In genomic region chr4:153643406-153644016, GRCh38 we compare ENCODE assay signal across 9 cellular contexts. TPM values are rescaled to one million over a fixed set of nuclear protein-coding genes. Genes with fewer than 3 reads are reported as not detected.
DNase-seq lines count a peak whose midpoint lies in the region; ATAC-seq and TF ChIP-seq lines count a peak whose summit lies in the region.
"Had no signal": no experiment of that assay in that cellular context is flagged by ENCODE, and none has a peak within 500 bp of the region (broad histone marks: within the 10 kb centered on the region; RNA-seq: fewer than 3 reads in every experiment).

No MANE protein-coding gene starts in this region.

- intact Hi-C loops in stomach (cut with DNase I; ENCODE audit: low total_unique reads): no loop called here

- H3K4me3 Mint-ChIP-seq in T-helper 2 cell treated with Interferon-gamma antibody and Interleukin-4, amounts not matched to agents 5 μg/mL and 100 μg/mL, for 36 hours: no peak overlapping the region
- H3K4me3 Mint-ChIP-seq in glutamatergic neuron (ENCODE audit: unreplicated experiment): no peak overlapping the region

- H3K36me3 Mint-ChIP-seq in T-helper 2 cell treated with Interferon-gamma antibody and Interleukin-4, amounts not matched to agents 5 μg/mL and 100 μg/mL, for 36 hours (ENCODE audit: low read depth): peaks cover under 1% of the 10 kb centered on the region
- peaks cover 2% of the 10 kb centered on the region for H3K36me3 Mint-ChIP-seq in glutamatergic neuron (ENCODE audit: unreplicated experiment)

- peaks cover 16% of the 10 kb centered on the region for H3K4me1 Mint-ChIP-seq in T-helper 2 cell treated with Interferon-gamma antibody and Interleukin-4, amounts not matched to agents 5 μg/mL and 100 μg/mL, for 36 hours (ENCODE audit: low read depth)
- H3K4me1 Mint-ChIP-seq in glutamatergic neuron (ENCODE audit: low read depth, unreplicated experiment): no peaks in the 10 kb centered on the region

- H3K27me3 ChIP-seq in BLaER1 (no peaks in the 10 kb centered on the region), stomach (no peaks in the 10 kb centered on the region)

- ATAC-seq in GM18520 (IDR thresholded peaks at IDR 0.05; ENCODE audit: unreplicated experiment): peak; percentile 83
- ATAC-seq in HG02943 (IDR thresholded peaks at IDR 0.05; ENCODE audit: low read depth, unreplicated experiment): peak; percentile 83

- H3K9ac ChIP-seq in BLaER1: no peak overlapping the region

- H3K4me3 ChIP-seq in BLaER1 (no peak overlapping the region), stomach (no peak overlapping the region)
- H3K4me3 ChIP-seq: SK-N-MC had no signal

- no peaks in the 10 kb centered on the region for H3K27me3 Mint-ChIP-seq in T-helper 2 cell treated with Interferon-gamma antibody and Interleukin-4, amounts not matched to agents 5 μg/mL and 100 μg/mL, for 36 hours (ENCODE audit: low read depth)
- no peaks in the 10 kb centered on the region for H3K27me3 Mint-ChIP-seq in glutamatergic neuron (ENCODE audit: unreplicated experiment)

- DNase-seq in NCI-H1417 treated with DMSO at 0.1 percent for 48 hours (lab: John Stamatoyannopoulos, UW): peak; percentile 29
- no peak for DNase-seq in T-helper 2 cell treated with Interferon-gamma antibody and Interleukin-4, amounts not matched to agents 5 μg/mL and 100 μg/mL, for 36 hours (ENCODE audit: low spot score)
- DNase-seq in glutamatergic neuron: no peak
- no peak for DNase-seq in stomach
- DNase-seq in activated CD8-positive, alpha-beta memory T cell treated with anti-CD3 and anti-CD28 coated beads for 24 hours: no peak

- H3K4me1 ChIP-seq in BLaER1 (peaks cover 64% of the 10 kb centered on the region), stomach (no peaks in the 10 kb centered on the region)

- H3K9me3 ChIP-seq in BLaER1 (no peaks in the 10 kb centered on the region; the same call in 1 of the 2 replicates), stomach (peaks cover 0 to 4% (median 2%) of the 10 kb centered on the region in 4 donors)

- H3K27ac ChIP-seq in BLaER1 (no peak overlapping the region), stomach (no peak overlapping the region)
- H3K27ac ChIP-seq: SK-N-MC had no signal

- no peak for TF ChIP-seq EP300 in stomach (IDR thresholded peaks at IDR 0.05)

- 0 out of 2 replicates have a peak, but pooled peaks cover 5% of the 10 kb centered on the region for H4K20me1 ChIP-seq in BLaER1

- H3K4me2 ChIP-seq in BLaER1: peak overlapping the region; percentile 35

- peak overlapping the region; percentile 49 for H3K27ac Mint-ChIP-seq in T-helper 2 cell treated with Interferon-gamma antibody and Interleukin-4, amounts not matched to agents 5 μg/mL and 100 μg/mL, for 36 hours
- H3K27ac Mint-ChIP-seq in glutamatergic neuron (ENCODE audit: unreplicated experiment): no peak overlapping the region

- no peak for TF ChIP-seq POLR2A in stomach (IDR thresholded peaks at IDR 0.05)

- peak; percentile 47 for TF ChIP-seq CTCF in glutamatergic neuron (IDR thresholded peaks at IDR 0.05; ENCODE audit: partially characterized antibody, unreplicated experiment)
- peak in 5 of 7 experiments; percentile 26 to 61 (median 48) for TF ChIP-seq CTCF in stomach (IDR thresholded peaks at IDR 0.05)

- H3K36me3 ChIP-seq in BLaER1 (peaks cover 5% of the 10 kb centered on the region), stomach (no peaks in the 10 kb centered on the region)

- peaks cover 8% of the 10 kb centered on the region for H3K9me3 Mint-ChIP-seq in T-helper 2 cell treated with Interferon-gamma antibody and Interleukin-4, amounts not matched to agents 5 μg/mL and 100 μg/mL, for 36 hours
- H3K9me3 Mint-ChIP-seq in glutamatergic neuron (ENCODE audit: unreplicated experiment): peaks cover 5% of the 10 kb centered on the region

- 63 to 72% (median 66%) methylated on average over 4 of the region's 4 CpGs for WGBS in stomach, 5 donors

RNA-seq across cellular contexts. Expression of gene TLR2, which starts 40.6 kb away (rescaled TPM):
- total RNA-seq in glutamatergic neuron (ENCODE audit: unreplicated experiment) (not detected), stomach (10 to 100 TPM in 4 of 5 donors, under 1 TPM in 1; 0.29 to 35.0 (median 22.5) TPM)
- 1 to 10 TPM; 2.3 to 3.8 (median 3.3) TPM for polyA plus RNA-seq in stomach
